2 cellular contexts compared by ENCODE assay signal in genomic region chr14:23300687-23301223, GRCh38.
TF ChIP-seq lines count a peak whose summit lies in the region.

No MANE protein-coding gene starts in this region.

TF ChIP-seq in PFSK-1, 5 proteins besides CTCF, POLR2A, EP300 and RAD21:
- TF ChIP-seq TAF1 (IDR thresholded peaks at IDR 0.05; ENCODE audit: borderline replicate concordance, insufficient read depth, low read length) (peak; percentile 26; the same call in 1 of the 2 replicates), SIN3A (IDR thresholded peaks at IDR 0.05; ENCODE audit: borderline replicate concordance, insufficient read depth, low read length) (no peak)

TF ChIP-seq in HepG2, 621 proteins besides CTCF, POLR2A, EP300 and RAD21 (continues in another document):
- TF ChIP-seq ZNF33A (CRISPR knock-in tag; IDR thresholded peaks at IDR 0.05; ENCODE audit: borderline replicate concordance), result no peak
- TF ChIP-seq ZNF83 (CRISPR knock-in tag; IDR thresholded peaks at IDR 0.05; ENCODE audit: borderline replicate concordance), result 0 out of 2 replicates have a peak, but pooled peaks have one; percentile 89
- TF ChIP-seq ZNF646 (CRISPR knock-in tag; IDR thresholded peaks at IDR 0.05), result no peak
- TF ChIP-seq NFE2L2 (IDR thresholded peaks at IDR 0.05; ENCODE audit: low read length), result no peak; the same call in 1 of the 2 replicates
- TF ChIP-seq HCFC1 (IDR thresholded peaks at IDR 0.05; ENCODE audit: low read depth, low read length), result no peak
- no peak for TF ChIP-seq ZNF501 (CRISPR knock-in tag; IDR thresholded peaks at IDR 0.05)
- TF ChIP-seq HIC2 (CRISPR knock-in tag; IDR thresholded peaks at IDR 0.05; ENCODE audit: low read depth), result no peak
- peak; percentile 67; the same call in 1 of the 2 replicates for TF ChIP-seq SIN3A (IDR thresholded peaks at IDR 0.05; ENCODE audit: borderline replicate concordance, low read depth, low read length)
- TF ChIP-seq ASH2L (IDR thresholded peaks at IDR 0.05; ENCODE audit: insufficient read length, low read depth, low read length), result no peak
- TF ChIP-seq ZBTB38 (CRISPR knock-in tag; IDR thresholded peaks at IDR 0.05), result peak; percentile 99
- TF ChIP-seq SETDB1 (CRISPR knock-in tag; IDR thresholded peaks at IDR 0.05; ENCODE audit: borderline replicate concordance), result no peak
- TF ChIP-seq ZNF512 (CRISPR knock-in tag; IDR thresholded peaks at IDR 0.05), result peak; percentile 0; the same call in 1 of the 2 replicates
- TF ChIP-seq ETV6 (CRISPR knock-in tag; conservative IDR thresholded peaks at IDR 0.05), result no peak; the same call in 1 of the 2 replicates
- TF ChIP-seq CBFB (CRISPR knock-in tag; IDR thresholded peaks at IDR 0.05), result no peak
- no peak; the same call in 1 of the 2 replicates for TF ChIP-seq GLI4 (CRISPR knock-in tag; IDR thresholded peaks at IDR 0.05; ENCODE audit: borderline replicate concordance)
- TF ChIP-seq ZNF609 (CRISPR knock-in tag; IDR thresholded peaks at IDR 0.05; ENCODE audit: borderline replicate concordance), result peak; percentile 47; the same call in 1 of the 2 replicates
- TF ChIP-seq HIVEP1 (CRISPR knock-in tag; IDR thresholded peaks at IDR 0.05), result no peak; the same call in 1 of the 2 replicates
- no peak for TF ChIP-seq ZFX (CRISPR knock-in tag; IDR thresholded peaks at IDR 0.05; ENCODE audit: low read depth)
- no peak for TF ChIP-seq ZNF75D (CRISPR knock-in tag; IDR thresholded peaks at IDR 0.05; ENCODE audit: borderline replicate concordance)
- TF ChIP-seq ZNF256 (CRISPR knock-in tag; conservative IDR thresholded peaks at IDR 0.05), result no peak
- no peak for TF ChIP-seq PTBP1 (IDR thresholded peaks at IDR 0.05; ENCODE audit: low read depth, low read length, poor library complexity, severe bottlenecking)
- no peak for TF ChIP-seq SRSF9 (IDR thresholded peaks at IDR 0.05; ENCODE audit: borderline replicate concordance, insufficient read depth, low read depth, low read length, poor library complexity, severe bottlenecking)
- TF ChIP-seq RARA (CRISPR knock-in tag; IDR thresholded peaks at IDR 0.05), result peak; percentile 9; the same call in 1 of the 2 replicates
- TF ChIP-seq MTF1 (CRISPR knock-in tag; IDR thresholded peaks at IDR 0.05), result no peak
- TF ChIP-seq STAT5B (CRISPR knock-in tag; IDR thresholded peaks at IDR 0.05), result no peak
- peak; percentile 10; the same call in 1 of the 2 replicates for TF ChIP-seq CSRNP1 (CRISPR knock-in tag; IDR thresholded peaks at IDR 0.05)
- no peak; the same call in 1 of the 2 replicates for TF ChIP-seq MYC (CRISPR knock-in tag; IDR thresholded peaks at IDR 0.05; ENCODE audit: borderline replicate concordance)
- TF ChIP-seq NFIC (IDR thresholded peaks at IDR 0.05; ENCODE audit: low read length), result no peak
- peak; percentile 1 for TF ChIP-seq HNRNPK (IDR thresholded peaks at IDR 0.05; ENCODE audit: low read depth, low read length, poor library complexity, severe bottlenecking)
- TF ChIP-seq TEF (CRISPR knock-in tag; IDR thresholded peaks at IDR 0.05), result no peak
- TF ChIP-seq TCF7 (IDR thresholded peaks at IDR 0.05; ENCODE audit: low read depth), result 0 out of 2 replicates have a peak, but pooled peaks have one; percentile 27
- no peak for TF ChIP-seq ZNF776 (CRISPR knock-in tag; IDR thresholded peaks at IDR 0.05)
- TF ChIP-seq POGK (CRISPR knock-in tag; conservative IDR thresholded peaks at IDR 0.05), result 0 out of 2 replicates have a peak, but pooled peaks have one; percentile 7
- no peak for TF ChIP-seq SRF (IDR thresholded peaks at IDR 0.05; ENCODE audit: low read depth, low read length)
- no peak for TF ChIP-seq SPEN (CRISPR knock-in tag; IDR thresholded peaks at IDR 0.05; ENCODE audit: low read depth)
- no peak for TF ChIP-seq YEATS4 (CRISPR knock-in tag; IDR thresholded peaks at IDR 0.05; ENCODE audit: borderline replicate concordance)
- TF ChIP-seq ATRX (CRISPR knock-in tag; IDR thresholded peaks at IDR 0.05; ENCODE audit: borderline replicate concordance), result 0 out of 2 replicates have a peak, but pooled peaks have one; percentile 55
- TF ChIP-seq ZZZ3 (CRISPR knock-in tag; IDR thresholded peaks at IDR 0.05; ENCODE audit: borderline replicate concordance), result peak; percentile 75; the same call in 1 of the 2 replicates
- no peak for TF ChIP-seq BRF2 (CRISPR knock-in tag; IDR thresholded peaks at IDR 0.05)
- TF ChIP-seq ZSCAN21 (CRISPR knock-in tag; IDR thresholded peaks at IDR 0.05; ENCODE audit: borderline replicate concordance), result no peak
